In genomic region chr22:43526951-43527350, GRCh38 we compare ENCODE assay signal across 36 cellular contexts.
"Had no signal": no experiment of that assay in that cellular context is flagged by ENCODE, and none has a peak within 500 bp of the region (broad histone marks: within the 10 kb centered on the region; RNA-seq: fewer than 3 reads in every experiment).

No MANE protein-coding gene starts in this region.

- H3K4me3 Mint-ChIP-seq: activated B cell treated with CpG ODN at 0.5 μM for 24 hours; activated CD4-positive, alpha-beta memory T cell treated with anti-CD3 and anti-CD28 coated beads, Interleukin-2, amount 10 ng/mL, durations not matched to agents 7 days and 5 days; activated CD8-positive, alpha-beta memory T cell treated with anti-CD3 and anti-CD28 coated beads, Interleukin-2, amount 10 ng/mL, durations not matched to agents 7 days and 5 days; activated naive CD8-positive, alpha-beta T cell treated with anti-CD3 and anti-CD28 coated beads for 36 hours; activated T-cell treated with anti-CD3 and anti-CD28 coated beads, Interleukin-2, amount 50 U/mL, for 72 hours; activated T-helper 17 cell treated with anti-CD3 and anti-CD28 coated beads, Interleukin-2, amount 50 U/mL, for 72 hours; central memory CD8-positive, alpha-beta T cell had no signal

- H3K36me3 ChIP-seq: brain microvascular endothelial cell, MG63, Peyer's patch had no signal

- H3K4me1 Mint-ChIP-seq: activated B cell treated with CpG ODN at 0.5 μM for 24 hours; activated CD4-positive, alpha-beta memory T cell treated with anti-CD3 and anti-CD28 coated beads, Interleukin-2, amount 10 ng/mL, durations not matched to agents 7 days and 5 days; activated CD8-positive, alpha-beta memory T cell treated with anti-CD3 and anti-CD28 coated beads, Interleukin-2, amount 10 ng/mL, durations not matched to agents 7 days and 5 days; activated naive CD8-positive, alpha-beta T cell treated with anti-CD3 and anti-CD28 coated beads for 36 hours; activated T-helper 17 cell treated with anti-CD3 and anti-CD28 coated beads, Interleukin-2, amount 50 U/mL, for 72 hours; central memory CD8-positive, alpha-beta T cell had no signal

- H3K27ac Mint-ChIP-seq: activated B cell treated with CpG ODN at 0.5 μM for 24 hours; activated CD4-positive, alpha-beta memory T cell treated with anti-CD3 and anti-CD28 coated beads, Interleukin-2, amount 10 ng/mL, durations not matched to agents 7 days and 5 days; activated CD8-positive, alpha-beta memory T cell treated with anti-CD3 and anti-CD28 coated beads, Interleukin-2, amount 10 ng/mL, durations not matched to agents 7 days and 5 days; activated naive CD8-positive, alpha-beta T cell treated with anti-CD3 and anti-CD28 coated beads for 36 hours; activated T-cell treated with anti-CD3 and anti-CD28 coated beads, Interleukin-2, amount 50 U/mL, for 72 hours; activated T-helper 17 cell treated with anti-CD3 and anti-CD28 coated beads, Interleukin-2, amount 50 U/mL, for 72 hours had no signal

- DNase-seq: activated B cell treated with CpG ODN at 0.5 μM for 24 hours; activated CD4-positive, alpha-beta memory T cell treated with anti-CD3 and anti-CD28 coated beads, Interleukin-2, amount 10 ng/mL, durations not matched to agents 7 days and 5 days; activated CD4-positive, alpha-beta T cell treated with anti-CD3 and anti-CD28 coated beads for 4 hours; activated CD4-positive, alpha-beta T cell treated with anti-CD3 and anti-CD28 coated beads, Interleukin-2, amount 50 U/mL, for 1 hour; activated CD4-positive, CD25-positive, alpha-beta regulatory T cell treated with anti-CD3 and anti-CD28 coated beads, Interleukin-2, amount 50 U/mL, for 72 hours; activated CD8-positive, alpha-beta memory T cell treated with anti-CD3 and anti-CD28 coated beads for 24 hours; activated CD8-positive, alpha-beta memory T cell treated with anti-CD3 and anti-CD28 coated beads, Interleukin-2, amount 10 ng/mL, durations not matched to agents 7 days and 5 days; activated CD8-positive, alpha-beta memory T cell treated with anti-CD3 and anti-CD28 coated beads, Interleukin-2, amount 50 U/mL, for 48 hours; activated effector memory CD4-positive, alpha-beta T cell treated with anti-CD3 and anti-CD28 coated beads, Interleukin-2, amount 50 U/mL, for 16 hours; activated naive CD4-positive, alpha-beta T cell; activated naive CD4-positive, alpha-beta T cell treated with anti-CD3 and anti-CD28 coated beads, Interleukin-2, amount 50 U/mL, for 16 hours; activated naive CD8-positive, alpha-beta T cell treated with anti-CD3 and anti-CD28 coated beads for 36 hours; activated T-cell treated with anti-CD3 and anti-CD28 coated beads, Interleukin-2, amount 50 U/mL, for 72 hours; amniotic stem cell; brain microvascular endothelial cell; Kasumi-1; KBM-7; MG63; NCI-H1048; NCI-H1436 treated with DMSO at 0.1 percent for 48 hours; NCI-H1694 treated with DMSO at 0.1 percent for 48 hours; NCI-H2029; NCI-H345; NCI-H524 treated with DMSO at 0.1 percent for 48 hours; NK-92 treated with Interleukin-12 subunit alpha and Interleukin-12 subunit beta, amount 100 ng/mL, for 24 hours; PC-3; Peyer's patch; SW 1271; T-helper 1 cell; T-helper 2 cell; T-helper 9 cell had no signal

- H3K9me3 Mint-ChIP-seq: activated B cell treated with CpG ODN at 0.5 μM for 24 hours; activated CD4-positive, alpha-beta memory T cell treated with anti-CD3 and anti-CD28 coated beads, Interleukin-2, amount 10 ng/mL, durations not matched to agents 7 days and 5 days; activated naive CD8-positive, alpha-beta T cell treated with anti-CD3 and anti-CD28 coated beads for 36 hours; activated T-cell treated with anti-CD3 and anti-CD28 coated beads, Interleukin-2, amount 50 U/mL, for 72 hours; activated T-helper 17 cell treated with anti-CD3 and anti-CD28 coated beads, Interleukin-2, amount 50 U/mL, for 72 hours; central memory CD8-positive, alpha-beta T cell had no signal

- H3K36me3 Mint-ChIP-seq: activated CD8-positive, alpha-beta memory T cell treated with anti-CD3 and anti-CD28 coated beads, Interleukin-2, amount 10 ng/mL, durations not matched to agents 7 days and 5 days; activated naive CD8-positive, alpha-beta T cell treated with anti-CD3 and anti-CD28 coated beads for 36 hours had no signal

- H3K9me3 ChIP-seq: MG63, Peyer's patch had no signal

- H3K4me1 ChIP-seq: Peyer's patch had no signal

- ATAC-seq: activated CD8-positive, alpha-beta memory T cell treated with anti-CD3 and anti-CD28 coated beads, Interleukin-2, amount 10 ng/mL, durations not matched to agents 7 days and 5 days; activated T-cell treated with anti-CD3 and anti-CD28 coated beads, Interleukin-2, amount 50 U/mL, for 72 hours; activated T-helper 17 cell treated with anti-CD3 and anti-CD28 coated beads, Interleukin-2, amount 50 U/mL, for 72 hours; PC-3; Right ventricle myocardium inferior had no signal

- H3K27ac ChIP-seq: brain microvascular endothelial cell, Peyer's patch, RWPE1, VCaP had no signal

- H3K4me3 ChIP-seq: MG63, Peyer's patch had no signal

- H3K27me3 Mint-ChIP-seq: activated CD4-positive, alpha-beta memory T cell treated with anti-CD3 and anti-CD28 coated beads, Interleukin-2, amount 10 ng/mL, durations not matched to agents 7 days and 5 days had no signal

- H3K27me3 ChIP-seq: brain microvascular endothelial cell, MG63, Peyer's patch had no signal
